Comparison of ENCODE assay signal across 10 cellular contexts in genomic region chr2:233853353-233853752, GRCh38. TPM values are rescaled to one million over a fixed set of nuclear protein-coding genes. Genes with fewer than 3 reads are reported as not detected.
DNase-seq lines count a peak whose midpoint lies in the region; ATAC-seq, FAIRE-seq and TF ChIP-seq lines count a peak whose summit lies in the region.
"Had no signal": no experiment of that assay in that cellular context is flagged by ENCODE, and none has a peak within 500 bp of the region (broad histone marks: within the 10 kb centered on the region; RNA-seq: fewer than 3 reads in every experiment).

No MANE protein-coding gene starts in this region.

- H3K79me2 ChIP-seq in trophoblast cell (ENCODE audit: control insufficient read depth, insufficient read depth, low read length, poor library complexity), result peaks cover 10% of the 10 kb centered on the region

- no peaks in the 10 kb centered on the region for H3K27me3 ChIP-seq in trophoblast cell (ENCODE audit: insufficient read depth, low read length)
- H3K27me3 ChIP-seq: vagina had no signal

- POLR2A ChIA-PET in RWPE1 (lab: Yijun Ruan, JAX; ENCODE audit: low non-redundant PET), result no interaction called here

- CTCF ChIA-PET in RWPE1 (lab: Yijun Ruan, JAX), result interaction anchor here (0.6 kb wide), 1 partner anchor 12 kb away, joined by 3 read pairs; no protein-coding TSS in a partner anchor

- H3K4me1 ChIP-seq in trophoblast cell (ENCODE audit: control insufficient read depth in 1 of 2, insufficient read depth in 2 of 2, low read length in 2 of 2), result peaks cover 2 to 3% of the 10 kb centered on the region in 2 experiments

- no peak overlapping the region for H2AK5ac ChIP-seq in trophoblast cell (ENCODE audit: low read length)

- peak overlapping the region; percentile 89 for H3K4me2 ChIP-seq in trophoblast cell (ENCODE audit: low read length)

- H2BK5ac ChIP-seq in trophoblast cell (ENCODE audit: low read depth, low read length, poor library complexity), result no peak overlapping the region

- peak overlapping the region; percentile 84 for H3K27ac ChIP-seq in RWPE1
- H3K27ac ChIP-seq in trophoblast cell (ENCODE audit: low read depth, low read length), result no peak overlapping the region
- H3K27ac ChIP-seq: vagina had no signal

- H3K4me3 ChIP-seq in epithelial cell of esophagus (ENCODE audit: low read length) (peak overlapping the region; percentile 84), trophoblast cell (ENCODE audit: low read depth, low read length) (peak overlapping the region; percentile 69)

- ATAC-seq in GM21515 (IDR thresholded peaks at IDR 0.05; ENCODE audit: unreplicated experiment), result no peak
- no peak for ATAC-seq in HG03521 (IDR thresholded peaks at IDR 0.05; ENCODE audit: unreplicated experiment)
- ATAC-seq in GM18909 (IDR thresholded peaks at IDR 0.05; ENCODE audit: poor library complexity, unreplicated experiment), result no peak

- FAIRE-seq in GM12891 (lab: Jason Lieb, UNC), result peak; percentile 55

- H4K12ac ChIP-seq in trophoblast cell (ENCODE audit: low read depth, low read length), result no peak overlapping the region

- peak overlapping the region; percentile 17 for H3K14ac ChIP-seq in trophoblast cell (ENCODE audit: low read length)

- no peak overlapping the region for H2AFZ ChIP-seq in trophoblast cell (ENCODE audit: insufficient read depth, low read length, poor library complexity)

- no peak for TF ChIP-seq CTCF in RWPE1 (conservative IDR thresholded peaks at IDR 0.05; ENCODE audit: low read depth)
- TF ChIP-seq CTCF in epithelial cell of esophagus (IDR thresholded peaks at IDR 0.05; ENCODE audit: insufficient read depth, low read depth, low read length, missing control alignments), result no peak

- H2BK12ac ChIP-seq in trophoblast cell (ENCODE audit: low read length), result no peak overlapping the region

- H3K9ac ChIP-seq in trophoblast cell (ENCODE audit: low read length), result peak overlapping the region; percentile 41

- no peak overlapping the region for H4K91ac ChIP-seq in trophoblast cell (ENCODE audit: low read depth, low read length)

- H3K23ac ChIP-seq in trophoblast cell (ENCODE audit: low read length), result no peak overlapping the region

- no peak for DNase-seq in GM12891 (ENCODE audit: insufficient read length, low spot score)
- DNase-seq in RWPE1 (ENCODE audit: low spot score), result no peak
- peak; percentile 31 for DNase-seq in epithelial cell of esophagus (ENCODE audit: low read depth)
- DNase-seq in trophoblast cell, result no peak
- DNase-seq in NCI-H345 (lab: John Stamatoyannopoulos, UW), result no peak
- DNase-seq: NCI-H187 treated with DMSO at 0.1 percent for 48 hours had no signal

- no CpG with 5 or more reads among the region's 8 CpGs for WGBS in trophoblast cell (ENCODE audit: extremely low coverage, insufficient coverage, insufficient read length)

- H3K4ac ChIP-seq in trophoblast cell (ENCODE audit: low read depth, low read length), result peak overlapping the region; percentile 89

- H4K8ac ChIP-seq in trophoblast cell (ENCODE audit: low read depth, low read length), result no peak overlapping the region

- H3K36me3 ChIP-seq in trophoblast cell (ENCODE audit: control insufficient read depth in 1 of 2, insufficient read depth in 2 of 2, low read length in 2 of 2), result peaks cover 23 to 25% of the 10 kb centered on the region in 2 experiments
- H3K36me3 ChIP-seq: vagina had no signal

- TF ChIP-seq POLR2A in GM12891 (IDR thresholded peaks at IDR 0.05; ENCODE audit: low read depth, low read length), result no peak

- H3K18ac ChIP-seq in trophoblast cell (ENCODE audit: low read length), result no peak overlapping the region

- peaks cover 8% of the 10 kb centered on the region for H3K79me1 ChIP-seq in trophoblast cell (ENCODE audit: low read length)

- H3K9me3 ChIP-seq in trophoblast cell (ENCODE audit: insufficient read depth, low read depth, low read length), result no peaks in the 10 kb centered on the region
- H3K9me3 ChIP-seq: vagina had no signal

- no peak overlapping the region for H2BK120ac ChIP-seq in trophoblast cell (ENCODE audit: insufficient read depth, low read length, poor library complexity)

TF ChIP-seq in GM12891, 5 proteins besides CTCF, POLR2A, EP300 and RAD21:
- no peak for TF ChIP-seq TAF1 (IDR thresholded peaks at IDR 0.05; ENCODE audit: low read depth, low read length)
- TF ChIP-seq POU2F2 (IDR thresholded peaks at IDR 0.05; ENCODE audit: low read depth, low read length), result no peak
- no peak for TF ChIP-seq POLR2AphosphoS5 (IDR thresholded peaks at IDR 0.05; ENCODE audit: low read depth, low read length)
- TF ChIP-seq SPI1 (IDR thresholded peaks at IDR 0.05; ENCODE audit: low read depth, low read length), result no peak

RNA-seq across cellular contexts. Expression of gene HJURP, which starts 1.0 kb away (rescaled TPM):
- polyA plus RNA-seq in GM12891 (2012; ENCODE audit: low read depth, missing spikeins), result 20.5 TPM
- polyA plus RNA-seq in trophoblast cell (2013), result 21.0 and 22.2 TPM in 2 replicates
